ENCODE assay signal across 27 cellular contexts in the genomic region with DNA sequence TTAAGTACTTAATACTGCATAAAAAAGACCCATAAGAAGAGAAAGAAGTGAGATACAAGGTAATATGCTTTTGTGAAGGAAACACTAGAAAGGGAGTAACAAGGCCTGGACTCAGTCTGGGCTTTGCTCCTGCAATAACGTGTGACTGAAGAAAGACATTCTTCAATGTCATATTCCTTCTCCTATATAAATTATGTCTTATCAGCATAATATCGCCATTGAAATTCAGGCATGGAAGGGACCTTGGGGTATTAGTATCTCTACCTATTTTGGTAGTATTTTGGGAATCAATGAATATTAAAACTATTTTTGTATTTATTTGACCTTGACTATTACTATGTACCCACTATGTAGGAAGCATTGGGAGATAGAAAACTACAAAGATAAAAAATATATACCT.
"Had no signal": no experiment of that assay in that cellular context is flagged by ENCODE, and none has a peak within 500 bp of the region (broad histone marks: within the 10 kb centered on the region; RNA-seq: fewer than 3 reads in every experiment).

No MANE protein-coding gene starts in this region.

- H3K9me3 ChIP-seq: stomach, suprapubic skin, testis, thoracic aorta, thyroid gland, tibial artery, tibial nerve, transverse colon, upper lobe of left lung, upper lobe of right lung, uterus, vagina had no signal

- H3K27ac ChIP-seq: stomach, suprapubic skin, testis, thoracic aorta, thyroid gland, tibial artery, tibial nerve, transverse colon, upper lobe of left lung, upper lobe of right lung, uterus, vagina had no signal

- FAIRE-seq: urothelium cell line had no signal

- H3K4me3 ChIP-seq: stomach, suprapubic skin, testis, thoracic aorta, thyroid gland, tibial artery, tibial nerve, transverse colon, upper lobe of left lung, upper lobe of right lung, uterus, vagina had no signal

- H3K4me1 ChIP-seq: stomach, suprapubic skin, testis, thyroid gland, tibial artery, tibial nerve, transverse colon, upper lobe of left lung, upper lobe of right lung, uterus, vagina had no signal

- ATAC-seq: stimulated activated effector memory CD8-positive, alpha-beta T cell treated with anti-CD3 and anti-CD28 coated beads, Interleukin-12 subunit alpha, Interleukin-12 subunit beta, amount 100 ng/mL, for 72 hours; stimulated activated memory B cell treated with anti-CD40 and anti-IgM and Interleukin-4, amounts not matched to agents 10 μg/mL and 1 μg/mL and 100 μg/mL, for 72 hours; stimulated activated naive B cell treated with anti-CD40 and anti-IgM and Interleukin-4, amounts not matched to agents 10 μg/mL and 1 μg/mL and 100 μg/mL, for 72 hours; stimulated activated naive CD8-positive, alpha-beta T cell treated with anti-CD3 and anti-CD28 coated beads, Interleukin-15, amount 100 ng/mL, for 72 hours; stimulated activated naive CD8-positive, alpha-beta T cell treated with anti-CD3 and anti-CD28 coated beads, Interleukin-15, Interleukin-2, amounts not matched to agents 100 U/mL and 50 U/mL, for 24 hours; upper lobe of right lung had no signal

- H3K27me3 ChIP-seq: stomach, suprapubic skin, testis, thyroid gland, tibial artery, tibial nerve, transverse colon, upper lobe of left lung, upper lobe of right lung, uterus, vagina had no signal

- H3K36me3 ChIP-seq: stomach, suprapubic skin, thoracic aorta, thyroid gland, tibial artery, tibial nerve, transverse colon, upper lobe of left lung, upper lobe of right lung, uterus, vagina had no signal

- DNase-seq: stimulated activated CD4-positive, alpha-beta T cell treated with anti-CD3 and anti-CD28 coated beads, Interleukin-2, amount 100 ng/mL, for 48 hours; stimulated activated CD4-positive, alpha-beta T cell treated with anti-CD3 and anti-CD28 coated beads, Interleukin-4, amount 100 ng/mL, for 1 hour; stimulated activated CD4-positive, alpha-beta T cell treated with anti-CD3 and anti-CD28 coated beads, Interleukin-4, amount 100 ng/mL, for 24 hours; stimulated activated CD4-positive, alpha-beta T cell treated with anti-CD3 and anti-CD28 coated beads, Interleukin-4, amount 100 ng/mL, for 4 hours; stimulated activated CD8-positive, alpha-beta memory T cell treated with anti-CD3 and anti-CD28 coated beads, Interleukin-4, amount 100 ng/mL, for 48 hours; stimulated activated naive B cell treated with anti-CD40 and anti-IgM and Interleukin-4, amounts not matched to agents 10 μg/mL and 1 μg/mL and 100 μg/mL, for 72 hours; stimulated activated naive CD4-positive, alpha-beta T cell; stimulated activated naive CD4-positive, alpha-beta T cell treated with Interleukin-2 at 50 U/mL for 16 hours; stimulated activated naive CD8-positive, alpha-beta T cell treated with anti-CD3 and anti-CD28 coated beads, Interleukin-15, amount 100 ng/mL, for 72 hours; stimulated activated naive CD8-positive, alpha-beta T cell treated with anti-CD3 and anti-CD28 coated beads, Interleukin-15, Interleukin-2, amounts not matched to agents 100 U/mL and 50 U/mL, for 24 hours; stomach; substantia nigra; testis; thyroid gland; tibial artery; transverse colon; trophoblast cell; upper lobe of left lung; upper lobe of right lung; uterus had no signal
